Comparison of ENCODE assay signal across 23 cellular contexts in the genomic region with DNA sequence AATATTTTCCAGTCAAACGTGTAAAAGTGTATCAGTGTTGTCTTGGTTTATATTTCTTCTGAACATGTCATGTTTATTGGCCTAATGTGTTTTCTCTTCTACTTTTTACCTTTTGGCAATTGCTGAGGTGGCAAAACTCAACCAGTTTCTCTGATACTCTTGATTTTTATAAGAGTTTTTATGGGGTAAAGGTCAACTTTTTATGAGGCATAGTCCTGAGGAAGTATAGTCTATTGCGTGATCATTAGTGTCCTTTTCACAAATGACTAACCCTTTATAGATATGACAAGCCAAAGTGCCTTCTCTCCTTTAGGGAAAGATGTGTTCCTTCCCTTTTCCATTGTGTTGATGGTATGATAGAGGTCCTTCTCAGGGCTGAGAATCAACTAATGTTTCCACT. TPM values are rescaled to one million over a fixed set of nuclear protein-coding genes. Genes with fewer than 3 reads are reported as not detected.
A peak's percentile ranks its signal among the peaks of the same experiment; 100 is the strongest.
DNase-seq lines count a peak whose midpoint lies in the region; ATAC-seq and TF ChIP-seq lines count a peak whose summit lies in the region.
"Had no signal": no experiment of that assay in that cellular context is flagged by ENCODE, and none has a peak within 500 bp of the region (broad histone marks: within the 10 kb centered on the region; RNA-seq: fewer than 3 reads in every experiment).

No MANE protein-coding gene starts in this region.

- H3K27me3 ChIP-seq in colonic mucosa = no peaks in the 10 kb centered on the region
- H3K27me3 ChIP-seq in transverse colon = no peaks in the 10 kb centered on the region

- H3K4me3 ChIP-seq in colonic mucosa (no peak overlapping the region), transverse colon (no peak overlapping the region)

- H3K4me1 ChIP-seq in colonic mucosa (peaks cover 8% of the 10 kb centered on the region), transverse colon (peaks cover 6 to 48% (median 15%) of the 10 kb centered on the region in 4 donors)

- intact Hi-C loops in colonic mucosa (cut with DNase I) = no loop called here
- intact Hi-C loops in transverse colon (cut with DNase I; ENCODE audit: low total_unique reads) = no loop called here
- intact Hi-C loops in activated T-helper 2 cell treated with anti-CD3 and anti-CD28 coated beads, Interferon-gamma antibody, Interleukin-2, Interleukin-4, amounts not matched to agents 10 μg/mL and 5 μg/mL and 100 μg/mL, durations not matched to agents 14 hours and 24 hours and 36 hours (cut with micrococcal nuclease) = no loop called here

- in situ Hi-C loops in transverse colon (cut with MboI; ENCODE audit: low pct_ligation_motif_present in 1 of 4, low pct_unique_long_range_greater_than_20kb in 1 of 4, low sequenced_read_pairs in 3 of 4) = no loop called here

- peaks cover 3% of the 10 kb centered on the region for H3K27me3 Mint-ChIP-seq in activated T-helper 2 cell treated with anti-CD3 and anti-CD28 coated beads, Interferon-gamma antibody, Interleukin-2, Interleukin-4, amounts not matched to agents 10 μg/mL and 5 μg/mL and 100 μg/mL, durations not matched to agents 14 hours and 24 hours and 36 hours (ENCODE audit: low read depth)

- no peaks in the 10 kb centered on the region for H3K36me3 ChIP-seq in colonic mucosa
- H3K36me3 ChIP-seq in transverse colon = no peaks in the 10 kb centered on the region

- DNase-seq in HCEC 1CT (peak; percentile 1), LoVo (ENCODE audit: low spot score) (peak; percentile 86), colonic mucosa (no peak), transverse colon (no peak), NCI-H345 (lab: John Stamatoyannopoulos, UW) (no peak)
- no peak for DNase-seq in activated T-helper 2 cell treated with anti-CD3 and anti-CD28 coated beads, Interferon-gamma antibody, Interleukin-2, Interleukin-4, amounts not matched to agents 10 μg/mL and 5 μg/mL and 100 μg/mL, durations not matched to agents 14 hours and 24 hours and 36 hours (ENCODE audit: low spot score)
- DNase-seq: CD4-positive, CD25-positive, alpha-beta regulatory T cell; COR-L47; DMS153; GOT3; NCI-H1417; NCI-H187; NCI-H2107; NCI-H510A treated with DMSO at 0.1 percent for 48 hours; NCI-H774; OCI-M1; SIG-M5; T-helper 1 cell had no signal

- WGBS in transverse colon (ENCODE audit: low coverage in 1 of 2), 2 donors = 50 to 64% methylated on average over 1 to 2 of the region's 2 CpGs

- H3K4me3 Mint-ChIP-seq in activated T-helper 2 cell treated with anti-CD3 and anti-CD28 coated beads, Interferon-gamma antibody, Interleukin-2, Interleukin-4, amounts not matched to agents 10 μg/mL and 5 μg/mL and 100 μg/mL, durations not matched to agents 14 hours and 24 hours and 36 hours (ENCODE audit: low read depth) = no peak overlapping the region
- H3K4me3 Mint-ChIP-seq: B cell; CD4-positive, CD25-positive, alpha-beta regulatory T cell had no signal

- no peaks in the 10 kb centered on the region for H3K36me3 Mint-ChIP-seq in activated T-helper 2 cell treated with anti-CD3 and anti-CD28 coated beads, Interferon-gamma antibody, Interleukin-2, Interleukin-4, amounts not matched to agents 10 μg/mL and 5 μg/mL and 100 μg/mL, durations not matched to agents 14 hours and 24 hours and 36 hours (ENCODE audit: low read depth)
- H3K36me3 Mint-ChIP-seq: CD4-positive, CD25-positive, alpha-beta regulatory T cell had no signal

- H3K27ac ChIP-seq in colonic mucosa = peak overlapping the region; percentile 52
- peak overlapping the region; percentile 39 to 62 (median 54) for H3K27ac ChIP-seq in transverse colon
- H3K27ac ChIP-seq: HL-60, RWPE1 had no signal

- no peak for TF ChIP-seq EP300 in transverse colon (IDR thresholded peaks at IDR 0.05; ENCODE audit: low read depth)

- no peak for TF ChIP-seq CTCF in colonic mucosa (IDR thresholded peaks at IDR 0.05)
- TF ChIP-seq CTCF in transverse colon (IDR thresholded peaks at IDR 0.05) = no peak

- no peaks in the 10 kb centered on the region for H3K4me1 Mint-ChIP-seq in activated T-helper 2 cell treated with anti-CD3 and anti-CD28 coated beads, Interferon-gamma antibody, Interleukin-2, Interleukin-4, amounts not matched to agents 10 μg/mL and 5 μg/mL and 100 μg/mL, durations not matched to agents 14 hours and 24 hours and 36 hours (ENCODE audit: low read depth)
- H3K4me1 Mint-ChIP-seq: B cell; CD4-positive, CD25-positive, alpha-beta regulatory T cell had no signal

- no peak for TF ChIP-seq POLR2A in transverse colon (IDR thresholded peaks at IDR 0.05)

- no peak overlapping the region for H3K9ac ChIP-seq in colonic mucosa (ENCODE audit: low read depth in 2 of 2, low read length in 2 of 2)

- H3K9me3 ChIP-seq in colonic mucosa (no peaks in the 10 kb centered on the region), transverse colon (no peaks in the 10 kb centered on the region)

- H3K9me3 Mint-ChIP-seq in activated T-helper 2 cell treated with anti-CD3 and anti-CD28 coated beads, Interferon-gamma antibody, Interleukin-2, Interleukin-4, amounts not matched to agents 10 μg/mL and 5 μg/mL and 100 μg/mL, durations not matched to agents 14 hours and 24 hours and 36 hours = no peaks in the 10 kb centered on the region

- no peak overlapping the region for H3K27ac Mint-ChIP-seq in activated T-helper 2 cell treated with anti-CD3 and anti-CD28 coated beads, Interferon-gamma antibody, Interleukin-2, Interleukin-4, amounts not matched to agents 10 μg/mL and 5 μg/mL and 100 μg/mL, durations not matched to agents 14 hours and 24 hours and 36 hours
- H3K27ac Mint-ChIP-seq: B cell; CD4-positive, CD25-positive, alpha-beta regulatory T cell had no signal

- ATAC-seq in HG03378 (IDR thresholded peaks at IDR 0.05; ENCODE audit: unreplicated experiment) = no peak
- ATAC-seq: SK-N-SH treated with all-trans-retinoic acid at 6 μM for 48 hours had no signal

RNA-seq across cellular contexts. Expression of a gene that starts 32.9 kb away (rescaled TPM):
- total RNA-seq in colonic mucosa (100 to 1,000 TPM; 115 to 176 TPM), transverse colon (100 to 1,000 TPM in 1 of 4 donors, 10 to 100 TPM in 3; 74.9 to 112 (median 92.4) TPM)
- total RNA-seq in activated T-helper 2 cell treated with anti-CD3 and anti-CD28 coated beads, Interferon-gamma antibody, Interleukin-2, Interleukin-4, amounts not matched to agents 10 μg/mL and 5 μg/mL and 100 μg/mL, durations not matched to agents 14 hours and 24 hours and 36 hours = 0.11 and 0.21 TPM in 2 replicates

RNA-seq across cellular contexts. Expression of a gene that starts 34.5 kb away (rescaled TPM):
- total RNA-seq in colonic mucosa (10 to 100 TPM; 16.0 to 20.2 TPM), transverse colon (10 to 100 TPM in 3 of 4 donors, 1 to 10 TPM in 1; 5.6 to 77.2 (median 29.4) TPM)
- 49.5 and 49.7 TPM in 2 replicates for total RNA-seq in activated T-helper 2 cell treated with anti-CD3 and anti-CD28 coated beads, Interferon-gamma antibody, Interleukin-2, Interleukin-4, amounts not matched to agents 10 μg/mL and 5 μg/mL and 100 μg/mL, durations not matched to agents 14 hours and 24 hours and 36 hours

Comparison
In these comparisons a context has a peak if more than half of its experiments do, and no peak if none do; other contexts are left out.
1. DNase-seq: peak in HCEC 1CT (single experiment) and LoVo (single experiment); none in colonic mucosa (single experiment), transverse colon (single experiment), activated T-helper 2 cell treated with anti-CD3 and anti-CD28 coated beads, Interferon-gamma antibody, Interleukin-2, Interleukin-4, amounts not matched to agents 10 μg/mL and 5 μg/mL and 100 μg/mL, durations not matched to agents 14 hours and 24 hours and 36 hours (single experiment) and NCI-H345 (single experiment).
2. RNA of a gene that starts 32.9 kb away (total RNA-seq): 115 to 176 TPM in colonic mucosa and 74.9 to 112 TPM in transverse colon; 0.11 to 0.21 TPM in activated T-helper 2 cell treated with anti-CD3 and anti-CD28 coated beads, Interferon-gamma antibody, Interleukin-2, Interleukin-4, amounts not matched to agents 10 μg/mL and 5 μg/mL and 100 μg/mL, durations not matched to agents 14 hours and 24 hours and 36 hours; every median in the first group is over 10 times any median in the second.